Comparison of ENCODE assay signal across 18 cellular contexts in the genomic region with DNA sequence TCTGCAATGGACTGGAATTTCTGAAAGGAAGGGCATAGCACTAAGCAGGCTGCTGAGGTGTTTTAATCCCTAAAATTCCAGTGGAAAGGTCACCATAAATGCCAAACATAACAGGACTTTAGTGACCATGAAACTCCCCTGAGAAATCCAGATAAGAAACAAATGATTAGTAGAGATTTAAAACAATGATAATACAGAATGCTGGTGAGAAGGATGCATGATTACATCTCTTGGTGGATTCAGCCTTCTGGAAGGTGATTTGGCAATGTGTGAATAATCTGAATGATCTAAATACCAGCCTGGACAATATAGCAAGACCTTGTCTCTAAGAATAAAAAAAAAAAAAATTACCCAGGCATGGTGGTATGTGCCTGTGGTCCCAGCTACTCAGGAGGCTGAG.
"Had no signal": no experiment of that assay in that cellular context is flagged by ENCODE, and none has a peak within 500 bp of the region (broad histone marks: within the 10 kb centered on the region; RNA-seq: fewer than 3 reads in every experiment).

No MANE protein-coding gene starts in this region.

- H3K9me3 ChIP-seq: heart left ventricle, neutrophil, tibial artery, upper lobe of right lung, vagina had no signal

- H3K9me3 Mint-ChIP-seq: naive thymus-derived CD8-positive, alpha-beta T cell; stimulated activated effector memory CD8-positive, alpha-beta T cell treated with anti-CD3 and anti-CD28 coated beads, Interleukin-12 subunit alpha, Interleukin-12 subunit beta, amount 100 ng/mL, for 72 hours had no signal

- H3K4me3 Mint-ChIP-seq: naive thymus-derived CD8-positive, alpha-beta T cell; stimulated activated effector memory CD8-positive, alpha-beta T cell treated with anti-CD3 and anti-CD28 coated beads, Interleukin-12 subunit alpha, Interleukin-12 subunit beta, amount 100 ng/mL, for 72 hours had no signal

- DNase-seq: cortex of kidney; dorsolateral prefrontal cortex; effector CD8-positive, alpha-beta T cell; foreskin melanocyte; heart left ventricle; hippocampal formation; naive thymus-derived CD8-positive, alpha-beta T cell; posterior cingulate gyrus; right cardiac atrium; stimulated activated CD4-positive, alpha-beta T cell treated with anti-CD3 and anti-CD28 coated beads, Interleukin-2, amount 100 ng/mL, for 48 hours; stimulated activated CD8-positive, alpha-beta memory T cell treated with anti-CD3 and anti-CD28 coated beads, Interleukin-4, amount 100 ng/mL, for 48 hours; stimulated activated naive CD8-positive, alpha-beta T cell treated with anti-CD3 and anti-CD28 coated beads, Interleukin-15, Interleukin-2, amounts not matched to agents 100 U/mL and 50 U/mL, for 24 hours; tibial artery; upper lobe of right lung had no signal

- H3K27me3 Mint-ChIP-seq: naive thymus-derived CD8-positive, alpha-beta T cell had no signal

- H3K4me3 ChIP-seq: dorsolateral prefrontal cortex, heart left ventricle, smooth muscle cell, tibial artery, upper lobe of right lung, vagina had no signal

- H3K4me1 ChIP-seq: upper lobe of right lung had no signal

- H3K27ac ChIP-seq: dorsolateral prefrontal cortex, neutrophil, tibial artery, upper lobe of right lung, vagina had no signal

- H3K27me3 ChIP-seq: heart left ventricle, neutrophil, tibial artery, upper lobe of right lung, vagina had no signal

- H3K36me3 ChIP-seq: heart left ventricle, neutrophil, tibial artery, upper lobe of right lung, vagina had no signal

- H3K4me2 ChIP-seq: smooth muscle cell had no signal

- H3K27ac Mint-ChIP-seq: naive thymus-derived CD8-positive, alpha-beta T cell; stimulated activated effector memory CD8-positive, alpha-beta T cell treated with anti-CD3 and anti-CD28 coated beads, Interleukin-12 subunit alpha, Interleukin-12 subunit beta, amount 100 ng/mL, for 72 hours had no signal

- ATAC-seq: heart left ventricle; naive thymus-derived CD8-positive, alpha-beta T cell; right cardiac atrium; stimulated activated effector memory CD8-positive, alpha-beta T cell treated with anti-CD3 and anti-CD28 coated beads, Interleukin-12 subunit alpha, Interleukin-12 subunit beta, amount 100 ng/mL, for 72 hours; stimulated activated naive CD8-positive, alpha-beta T cell treated with anti-CD3 and anti-CD28 coated beads, Interleukin-15, Interleukin-2, amounts not matched to agents 100 U/mL and 50 U/mL, for 24 hours; upper lobe of right lung had no signal
